25 cellular contexts compared by ENCODE assay signal in the genomic region with DNA sequence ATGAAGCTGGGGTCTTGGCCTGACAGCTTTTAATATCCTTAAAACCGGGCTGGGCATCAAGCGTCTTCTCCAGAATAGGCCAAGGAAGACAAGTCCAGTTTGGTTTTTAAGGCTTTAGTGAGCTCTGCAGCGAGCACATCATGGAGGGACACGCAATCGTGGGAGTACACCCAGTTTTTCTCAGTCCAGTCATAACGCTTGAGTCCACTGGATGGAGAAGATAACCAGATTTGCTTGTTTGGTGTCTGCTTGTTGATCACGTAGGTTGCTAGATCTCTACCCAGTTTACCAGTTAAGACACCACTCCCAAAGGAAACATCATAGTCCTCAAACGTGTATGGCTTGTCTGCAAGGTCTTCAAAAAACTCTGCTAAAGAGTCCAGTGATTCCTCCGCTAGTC. TPM values are rescaled to one million over a fixed set of nuclear protein-coding genes. Genes with fewer than 3 reads are reported as not detected.
A peak's percentile ranks its signal among the peaks of the same experiment; 100 is the strongest.
DNase-seq lines count a peak whose midpoint lies in the region; ATAC-seq, FAIRE-seq and TF ChIP-seq lines count a peak whose summit lies in the region.
"Had no signal": no experiment of that assay in that cellular context is flagged by ENCODE, and none has a peak within 500 bp of the region (broad histone marks: within the 10 kb centered on the region; RNA-seq: fewer than 3 reads in every experiment).

No MANE protein-coding gene starts in this region.

- H3K4me1 ChIP-seq in H1 (replicated peaks in 1 of 4; ENCODE audit: control insufficient read depth in 3 of 4, insufficient read depth in 4 of 4, low read length in 3 of 4), result no peaks in the 10 kb centered on the region
- H3K4me1 ChIP-seq: BLaER1, HAP-1 had no signal

- H3K36me3 Mint-ChIP-seq in activated CD4-positive, alpha-beta T cell treated with anti-CD3 and anti-CD28 coated beads, Interleukin-2, amount 10 ng/mL, durations not matched to agents 24 days and 14 days (ENCODE audit: low read depth), result peaks cover 11% of the 10 kb centered on the region
- peaks cover 30% of the 10 kb centered on the region for H3K36me3 Mint-ChIP-seq in activated T-helper 2 cell treated with anti-CD3 and anti-CD28 coated beads, Interferon-gamma antibody, Interleukin-2, Interleukin-4, amounts not matched to agents 10 μg/mL and 5 μg/mL and 100 μg/mL, durations not matched to agents 14 hours and 24 hours and 36 hours (ENCODE audit: low read depth)

- TF ChIP-seq POLR2A in H1 (IDR thresholded peaks at IDR 0.05; ENCODE audit: control extremely low read depth in 1 of 2, low read depth in 2 of 2, low read length in 2 of 2), result no peak

- H3K27ac Mint-ChIP-seq in activated CD4-positive, alpha-beta T cell treated with anti-CD3 and anti-CD28 coated beads, Interleukin-2, amount 10 ng/mL, durations not matched to agents 24 days and 14 days, result no peak overlapping the region
- peak overlapping the region; percentile 5 for H3K27ac Mint-ChIP-seq in activated T-helper 2 cell treated with anti-CD3 and anti-CD28 coated beads, Interferon-gamma antibody, Interleukin-2, Interleukin-4, amounts not matched to agents 10 μg/mL and 5 μg/mL and 100 μg/mL, durations not matched to agents 14 hours and 24 hours and 36 hours
- H3K27ac Mint-ChIP-seq: B cell, GM23338, HFFc6 had no signal

- peak; percentile 24 for FAIRE-seq in H1 (lab: Jason Lieb, UNC)
- FAIRE-seq: A204.1, GM12878, H54 had no signal

- no peak overlapping the region for H3K23ac ChIP-seq in H1 (ENCODE audit: insufficient read length)

- H3K79me2 ChIP-seq in H1 (ENCODE audit: control insufficient read depth in 1 of 2, insufficient read depth in 2 of 2, low read length in 2 of 2), result no peaks in the 10 kb centered on the region

- peaks cover 19% of the 10 kb centered on the region for H3K4me1 Mint-ChIP-seq in activated CD4-positive, alpha-beta T cell treated with anti-CD3 and anti-CD28 coated beads, Interleukin-2, amount 10 ng/mL, durations not matched to agents 24 days and 14 days
- H3K4me1 Mint-ChIP-seq in activated T-helper 2 cell treated with anti-CD3 and anti-CD28 coated beads, Interferon-gamma antibody, Interleukin-2, Interleukin-4, amounts not matched to agents 10 μg/mL and 5 μg/mL and 100 μg/mL, durations not matched to agents 14 hours and 24 hours and 36 hours (ENCODE audit: low read depth), result peaks cover 26% of the 10 kb centered on the region
- H3K4me1 Mint-ChIP-seq: GM23338 had no signal

- no peaks in the 10 kb centered on the region for H3K9me3 ChIP-seq in H1 (ENCODE audit: insufficient read depth in 2 of 2, low read depth in 1 of 2, low read length in 1 of 2)
- H3K9me3 ChIP-seq: BLaER1, HAP-1 had no signal

- no peak overlapping the region for H3K56ac ChIP-seq in H1 (replicated peaks; ENCODE audit: insufficient read length, low read depth, low read length)

- H3K14ac ChIP-seq in H1 (ENCODE audit: insufficient read length), result no peak overlapping the region

- H2AK5ac ChIP-seq in H1 (ENCODE audit: low read depth, low read length), result no peak overlapping the region

- H4K5ac ChIP-seq in H1 (ENCODE audit: insufficient read length, low read depth, low read length), result no peak overlapping the region

- H2BK120ac ChIP-seq in H1 (replicated peaks; ENCODE audit: low read depth, low read length), result no peak overlapping the region

- no peak overlapping the region for H3K9ac ChIP-seq in H1 (replicated peaks in 1 of 4; ENCODE audit: extremely low read depth in 1 of 4, low read depth in 3 of 4, low read length in 3 of 4)
- H3K9ac ChIP-seq: BLaER1 had no signal

- H4K20me1 ChIP-seq in H1 (replicated peaks in 1 of 2; ENCODE audit: control insufficient read depth in 1 of 2, insufficient read depth in 2 of 2, low read length in 2 of 2), result peaks cover 0 to 4% of the 10 kb centered on the region in 2 experiments
- H4K20me1 ChIP-seq: BLaER1 had no signal

- no peak overlapping the region for H3K4me3 Mint-ChIP-seq in activated CD4-positive, alpha-beta T cell treated with anti-CD3 and anti-CD28 coated beads, Interleukin-2, amount 10 ng/mL, durations not matched to agents 24 days and 14 days
- H3K4me3 Mint-ChIP-seq in activated T-helper 2 cell treated with anti-CD3 and anti-CD28 coated beads, Interferon-gamma antibody, Interleukin-2, Interleukin-4, amounts not matched to agents 10 μg/mL and 5 μg/mL and 100 μg/mL, durations not matched to agents 14 hours and 24 hours and 36 hours (ENCODE audit: low read depth), result no peak overlapping the region
- H3K4me3 Mint-ChIP-seq: B cell; CD4-positive, alpha-beta memory T cell; GM23338; HFFc6 had no signal

- no peak overlapping the region for H2AFZ ChIP-seq in H1 (ENCODE audit: low read length)
- H2AFZ ChIP-seq: GM23338 had no signal

- DNase-seq in activated CD4-positive, alpha-beta T cell treated with anti-CD3 and anti-CD28 coated beads, Interleukin-2, amount 10 ng/mL, durations not matched to agents 24 days and 14 days, result peak; percentile 48
- no peak for DNase-seq in activated CD4-positive, alpha-beta T cell treated with anti-CD3 and anti-CD28 coated beads for 4 hours
- no peak for DNase-seq in activated T-helper 2 cell treated with anti-CD3 and anti-CD28 coated beads, Interferon-gamma antibody, Interleukin-2, Interleukin-4, amounts not matched to agents 10 μg/mL and 5 μg/mL and 100 μg/mL, durations not matched to agents 14 hours and 24 hours and 36 hours (ENCODE audit: low spot score)
- DNase-seq in H1 (ENCODE audit: low read depth in 1 of 2, low spot score in 2 of 2) (no peak), D341Med (ENCODE audit: low spot score) (no peak), iPS-NIHi7 (ENCODE audit: extremely low spot score) (no peak)
- DNase-seq: Calu3; CD4-positive, alpha-beta memory T cell; COR-L47; DMS 273 treated with DMSO at 0.1 percent for 48 hours; DMS79; EL; GDM1; HFFc6 had no signal

- H4K91ac ChIP-seq in H1 (replicated peaks; ENCODE audit: insufficient read length, low read length), result no peak overlapping the region

- no peak for TF ChIP-seq EP300 in H1 (IDR thresholded peaks at IDR 0.05; ENCODE audit: borderline replicate concordance in 1 of 2, low read depth in 2 of 2, low read length in 2 of 2)

- peaks cover 0 to 13% (median 2%) of the 10 kb centered on the region in 4 experiments; a peak in 5 of 8 replicates for H3K36me3 ChIP-seq in H1 (ENCODE audit: control insufficient read depth in 2 of 4, insufficient read depth in 4 of 4, low read length in 3 of 4)

- H3K23me2 ChIP-seq in H1 (ENCODE audit: low read depth, low read length), result no peaks in the 10 kb centered on the region

- POLR2A ChIA-PET in H1 (lab: Charles Lee; ENCODE audit: partially characterized antibody), result interaction anchor here (1.3 kb wide), 1 partner anchor 13 kb away, joined by 3 read pairs; no protein-coding TSS in a partner anchor

- no peak overlapping the region for H2BK12ac ChIP-seq in H1 (ENCODE audit: low read depth, low read length)

- CTCF ChIA-PET in H1 (lab: Charles Lee; ENCODE audit: partially characterized antibody), result no interaction called here

- no peaks in the 10 kb centered on the region for H3K27me3 ChIP-seq in H1 (replicated peaks in 1 of 4; ENCODE audit: control insufficient read depth in 3 of 4, extremely low read depth in 1 of 4, insufficient read depth in 3 of 4, low read length in 3 of 4)
- H3K27me3 ChIP-seq: BLaER1 had no signal

- H3K9me3 Mint-ChIP-seq in activated CD4-positive, alpha-beta T cell treated with anti-CD3 and anti-CD28 coated beads, Interleukin-2, amount 10 ng/mL, durations not matched to agents 24 days and 14 days, result no peaks in the 10 kb centered on the region
- H3K9me3 Mint-ChIP-seq in activated T-helper 2 cell treated with anti-CD3 and anti-CD28 coated beads, Interferon-gamma antibody, Interleukin-2, Interleukin-4, amounts not matched to agents 10 μg/mL and 5 μg/mL and 100 μg/mL, durations not matched to agents 14 hours and 24 hours and 36 hours, result no peaks in the 10 kb centered on the region
- H3K9me3 Mint-ChIP-seq: CD4-positive, alpha-beta memory T cell; GM23338; HFFc6 had no signal

- H3K18ac ChIP-seq in H1 (ENCODE audit: extremely low read depth, low read length), result no peak overlapping the region

- no peaks in the 10 kb centered on the region for H3K79me1 ChIP-seq in H1 (ENCODE audit: low read depth, low read length)

- ATAC-seq in HG03442 (IDR thresholded peaks at IDR 0.05; ENCODE audit: unreplicated experiment), result no peak
- no peak for ATAC-seq in HG02981 (IDR thresholded peaks at IDR 0.05; ENCODE audit: unreplicated experiment)
- ATAC-seq: GM12878, GM23338 had no signal

- no peak for TF ChIP-seq RAD21 in H1 (IDR thresholded peaks at IDR 0.05 in 1 of 2, conservative IDR thresholded peaks at IDR 0.05 in 1 of 2; ENCODE audit: low read depth in 2 of 2, low read length in 2 of 2)

- H3K27ac ChIP-seq in H1 (ENCODE audit: low read depth, low read length), result no peak overlapping the region
- H3K27ac ChIP-seq: 22Rv1, BLaER1, C4-2B had no signal

- H3K4ac ChIP-seq in H1 (replicated peaks; ENCODE audit: insufficient read length, low read depth, low read length), result no peak overlapping the region

- intact Hi-C loops in activated CD4-positive, alpha-beta T cell treated with anti-CD3 and anti-CD28 coated beads, Interleukin-2, amount 10 ng/mL, durations not matched to agents 24 days and 14 days (cut with micrococcal nuclease), result no loop called here
- intact Hi-C loops in activated T-helper 2 cell treated with anti-CD3 and anti-CD28 coated beads, Interferon-gamma antibody, Interleukin-2, Interleukin-4, amounts not matched to agents 10 μg/mL and 5 μg/mL and 100 μg/mL, durations not matched to agents 14 hours and 24 hours and 36 hours (cut with micrococcal nuclease), result no loop called here

- no peak for TF ChIP-seq CTCF in H1 (IDR thresholded peaks at IDR 0.05; ENCODE audit: control extremely low read depth in 1 of 3, insufficient read depth in 1 of 3, low read depth in 1 of 3, low read length in 3 of 3)

- WGBS in H1 (ENCODE audit: extremely low coverage in 1 of 2, insufficient coverage in 1 of 2, insufficient read length in 1 of 2, insufficient replicate concordance in 2 of 2, low coverage in 1 of 2, low lambda C conversion rate in 2 of 2, missing lambda C conversion rate in 1 of 2), 2 experiments, result 91% methylated on average over 9 of the region's 9 CpGs; no CpG with 5 or more reads in 1 of the 2 experiments

- H3K4me2 ChIP-seq in H1 (ENCODE audit: insufficient read depth in 1 of 2, low read depth in 2 of 2, low read length in 2 of 2), result no peak overlapping the region
- H3K4me2 ChIP-seq: BLaER1, GM23338 had no signal

- H2BK5ac ChIP-seq in H1 (ENCODE audit: low read depth, low read length), result no peak overlapping the region

- no peaks in the 10 kb centered on the region for H3K27me3 Mint-ChIP-seq in activated CD4-positive, alpha-beta T cell treated with anti-CD3 and anti-CD28 coated beads, Interleukin-2, amount 10 ng/mL, durations not matched to agents 24 days and 14 days
- no peaks in the 10 kb centered on the region for H3K27me3 Mint-ChIP-seq in activated T-helper 2 cell treated with anti-CD3 and anti-CD28 coated beads, Interferon-gamma antibody, Interleukin-2, Interleukin-4, amounts not matched to agents 10 μg/mL and 5 μg/mL and 100 μg/mL, durations not matched to agents 14 hours and 24 hours and 36 hours (ENCODE audit: low read depth)
- H3K27me3 Mint-ChIP-seq: B cell; CD4-positive, alpha-beta memory T cell had no signal

- H3K4me3 ChIP-seq in H1 (ENCODE audit: extremely low read depth in 1 of 4, insufficient read depth in 2 of 4, low read depth in 3 of 4, low read length in 4 of 4), result no peak overlapping the region
- H3K4me3 ChIP-seq: BLaER1, GM12878, GM23338, HAP-1 had no signal

- H4K8ac ChIP-seq in H1 (ENCODE audit: extremely low read depth, insufficient read depth, low read length), result no peak overlapping the region

- no peak overlapping the region for H2BK20ac ChIP-seq in H1 (ENCODE audit: low read length)

- no peak overlapping the region for H2BK15ac ChIP-seq in H1 (ENCODE audit: low read length)

RNA-seq across cellular contexts. Expression of a gene that starts 27.4 kb away (rescaled TPM):
- total RNA-seq in activated CD4-positive, alpha-beta T cell treated with anti-CD3 and anti-CD28 coated beads, Interleukin-2, amount 10 ng/mL, durations not matched to agents 24 days and 14 days, result 17.3 and 19.3 TPM in 2 replicates
- total RNA-seq in activated T-helper 2 cell treated with anti-CD3 and anti-CD28 coated beads, Interferon-gamma antibody, Interleukin-2, Interleukin-4, amounts not matched to agents 10 μg/mL and 5 μg/mL and 100 μg/mL, durations not matched to agents 14 hours and 24 hours and 36 hours, result 15.5 and 16.1 TPM in 2 replicates
- total RNA-seq in H1 (2021; fragmentation: NEBNext Ultra II Directional; extraction: Animal tissue kit (Norgen Biotek cat#: 25700)), result 6.5 and 9.6 TPM in 2 replicates
- polyA plus RNA-seq in H1 (2011; rRNA removed), result 4.8 and 6.3 TPM in 2 replicates
- 6.3 TPM for polyA plus RNA-seq in H1 (2011; cell fraction: cytosol; rRNA removed)
- 12.7 TPM for polyA plus RNA-seq in H1 (2011; cell fraction: nucleus; rRNA removed)
- polyA plus RNA-seq in H1 (2012, experiment 1 of 2), result 3.9 to 5.7 TPM (median 4.7 TPM) in 4 replicates
- polyA plus RNA-seq in H1 (2012, experiment 2 of 2), result 0.30 TPM
- 4.8 TPM for polyA plus RNA-seq in H1 (2013, experiment 1 of 2)
- polyA plus RNA-seq in H1 (2013, experiment 2 of 2), result 5.5 TPM
- 6.0 and 11.7 TPM in 2 replicates for polyA minus RNA-seq in H1 (2011; rRNA and poly(A)+ RNA removed)
- polyA minus RNA-seq in H1 (2011; cell fraction: cytosol; rRNA and poly(A)+ RNA removed), result 4.1 TPM
- 7.7 TPM for polyA minus RNA-seq in H1 (2011; cell fraction: nucleus; rRNA and poly(A)+ RNA removed)
